Comparison of ENCODE assay signal across 28 cellular contexts in the genomic region with DNA sequence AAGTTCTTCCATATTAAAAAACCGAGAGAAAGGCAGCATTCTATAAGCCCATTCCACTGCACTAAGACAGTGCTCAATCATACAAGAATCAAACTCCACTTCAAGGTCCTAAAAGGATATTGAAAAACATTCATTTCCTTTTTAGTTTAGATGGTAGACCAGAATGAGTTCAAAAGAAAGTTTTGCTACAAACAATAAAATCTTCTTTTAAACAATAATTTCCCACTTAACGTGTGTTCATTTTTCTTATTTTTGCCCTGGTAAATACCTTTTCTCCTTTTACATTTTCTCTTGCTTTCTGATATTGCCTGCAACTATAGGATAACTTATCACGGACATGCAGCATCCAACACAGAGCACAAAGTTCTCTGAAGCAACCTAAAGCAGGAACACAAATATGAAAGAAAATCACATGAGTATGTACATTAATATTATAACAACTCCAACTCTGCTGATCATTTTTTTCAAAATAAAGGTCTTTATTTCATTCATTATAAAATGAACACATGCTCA.
"Had no signal": no experiment of that assay in that cellular context is flagged by ENCODE, and none has a peak within 500 bp of the region (broad histone marks: within the 10 kb centered on the region; RNA-seq: fewer than 3 reads in every experiment).

No MANE protein-coding gene starts in this region.

- H3K4me1 Mint-ChIP-seq: activated CD4-positive, alpha-beta T cell treated with anti-CD3 and anti-CD28 coated beads for 36 hours; activated CD4-positive, alpha-beta T cell treated with anti-CD3 and anti-CD28 coated beads, Interleukin-2, amount 10 ng/mL, durations not matched to agents 24 days and 14 days; activated naive CD8-positive, alpha-beta T cell treated with anti-CD3 and anti-CD28 coated beads, Interleukin-2, amount 10 ng/mL, durations not matched to agents 7 days and 5 days; brain; central memory CD8-positive, alpha-beta T cell had no signal

- H3K4me3 Mint-ChIP-seq: activated CD4-positive, alpha-beta memory T cell treated with anti-CD3 and anti-CD28 coated beads for 36 hours; activated CD4-positive, alpha-beta T cell treated with anti-CD3 and anti-CD28 coated beads for 36 hours; activated CD4-positive, alpha-beta T cell treated with anti-CD3 and anti-CD28 coated beads, Interleukin-2, amount 10 ng/mL, durations not matched to agents 24 days and 14 days; activated CD8-positive, alpha-beta memory T cell treated with anti-CD3 and anti-CD28 coated beads, Interleukin-2, amount 10 ng/mL, durations not matched to agents 7 days and 5 days; activated CD8-positive, alpha-beta T cell treated with anti-CD3 and anti-CD28 coated beads, Interleukin-2, amount 10 ng/mL, durations not matched to agents 7 days and 5 days; activated naive CD4-positive, alpha-beta T cell treated with anti-CD3 and anti-CD28 coated beads for 36 hours; activated naive CD8-positive, alpha-beta T cell treated with anti-CD3 and anti-CD28 coated beads, Interleukin-2, amount 10 ng/mL, durations not matched to agents 7 days and 5 days; activated T-helper 1 cell treated with anti-CD3 and anti-CD28 coated beads, Interleukin-12 subunit alpha, Interleukin-12 subunit beta, Interleukin-2, Interleukin-4 antibody, amounts not matched to agents 30 ng/mL and 10 ng/mL and 1 ng/mL, durations not matched to agents 14 hours and 24 hours and 36 hours; brain; central memory CD8-positive, alpha-beta T cell; effector memory CD8-positive, alpha-beta T cell had no signal

- DNase-seq: activated CD4-positive, alpha-beta memory T cell treated with anti-CD3 and anti-CD28 coated beads for 36 hours; activated CD4-positive, alpha-beta T cell treated with anti-CD3 and anti-CD28 coated beads for 36 hours; activated CD4-positive, alpha-beta T cell treated with anti-CD3 and anti-CD28 coated beads, Interleukin-2, amount 10 ng/mL, durations not matched to agents 24 days and 14 days; activated CD4-positive, CD25-positive, alpha-beta regulatory T cell; activated CD4-positive, CD25-positive, alpha-beta regulatory T cell treated with anti-CD3 and anti-CD28 coated beads, Interleukin-2, amount 50 U/mL, for 72 hours; activated CD8-positive, alpha-beta memory T cell treated with anti-CD3 and anti-CD28 coated beads, Interleukin-2, amount 10 ng/mL, durations not matched to agents 7 days and 5 days; activated CD8-positive, alpha-beta memory T cell treated with anti-CD3 and anti-CD28 coated beads, Interleukin-2, amount 50 U/mL, for 4 hours; activated CD8-positive, alpha-beta T cell treated with anti-CD3 and anti-CD28 coated beads, Interleukin-2, amount 10 ng/mL, durations not matched to agents 7 days and 5 days; activated effector memory CD4-positive, alpha-beta T cell treated with anti-CD3 and anti-CD28 coated beads, Interleukin-2, amount 50 U/mL, for 16 hours; activated naive CD4-positive, alpha-beta T cell treated with anti-CD3 and anti-CD28 coated beads for 36 hours; activated naive CD8-positive, alpha-beta T cell treated with anti-CD3 and anti-CD28 coated beads, Interleukin-2, amount 10 ng/mL, durations not matched to agents 7 days and 5 days; activated T-cell treated with anti-CD3 and anti-CD28 coated beads, Interleukin-2, amount 50 U/mL, for 1 hour; activated T-cell treated with anti-CD3 and anti-CD28 coated beads, Interleukin-2, amount 50 U/mL, for 48 hours; cortex of kidney; dermis blood vessel endothelial cell; effector CD4-positive, alpha-beta T cell; effector memory CD8-positive, alpha-beta T cell; esophagus squamous epithelium; foreskin melanocyte; heart right ventricle; T-helper 2 cell had no signal

- H3K27me3 ChIP-seq: ascending aorta, esophagus squamous epithelium, gastroesophageal sphincter, heart right ventricle had no signal

- H3K4me1 ChIP-seq: ascending aorta, esophagus squamous epithelium, gastroesophageal sphincter, heart right ventricle had no signal

- ATAC-seq: activated CD4-positive, alpha-beta T cell treated with anti-CD3 and anti-CD28 coated beads for 36 hours; activated CD8-positive, alpha-beta memory T cell treated with anti-CD3 and anti-CD28 coated beads, Interleukin-2, amount 10 ng/mL, durations not matched to agents 7 days and 5 days; activated CD8-positive, alpha-beta T cell treated with anti-CD3 and anti-CD28 coated beads, Interleukin-2, amount 10 ng/mL, durations not matched to agents 7 days and 5 days; activated naive CD4-positive, alpha-beta T cell treated with anti-CD3 and anti-CD28 coated beads, Interleukin-2, amount 50 U/mL, for 72 hours; effector memory CD8-positive, alpha-beta T cell; gastroesophageal sphincter; heart right ventricle had no signal

- H3K4me3 ChIP-seq: ascending aorta, esophagus squamous epithelium, gastroesophageal sphincter, heart right ventricle had no signal

- H3K27ac Mint-ChIP-seq: activated CD4-positive, alpha-beta memory T cell treated with anti-CD3 and anti-CD28 coated beads for 36 hours; activated CD4-positive, alpha-beta T cell treated with anti-CD3 and anti-CD28 coated beads for 36 hours; activated CD4-positive, alpha-beta T cell treated with anti-CD3 and anti-CD28 coated beads, Interleukin-2, amount 10 ng/mL, durations not matched to agents 24 days and 14 days; activated CD8-positive, alpha-beta memory T cell treated with anti-CD3 and anti-CD28 coated beads, Interleukin-2, amount 10 ng/mL, durations not matched to agents 7 days and 5 days; activated CD8-positive, alpha-beta T cell treated with anti-CD3 and anti-CD28 coated beads, Interleukin-2, amount 10 ng/mL, durations not matched to agents 7 days and 5 days; activated naive CD4-positive, alpha-beta T cell treated with anti-CD3 and anti-CD28 coated beads for 36 hours; activated naive CD4-positive, alpha-beta T cell treated with anti-CD3 and anti-CD28 coated beads, Interleukin-2, amount 50 U/mL, for 72 hours; activated naive CD8-positive, alpha-beta T cell treated with anti-CD3 and anti-CD28 coated beads, Interleukin-2, amount 10 ng/mL, durations not matched to agents 7 days and 5 days; activated T-helper 1 cell treated with anti-CD3 and anti-CD28 coated beads, Interleukin-12 subunit alpha, Interleukin-12 subunit beta, Interleukin-2, Interleukin-4 antibody, amounts not matched to agents 30 ng/mL and 10 ng/mL and 1 ng/mL, durations not matched to agents 14 hours and 24 hours and 36 hours; activated T-helper 2 cell treated with anti-CD3 and anti-CD28 coated beads, Interferon-gamma antibody, Interleukin-2, Interleukin-4, amounts not matched to agents 10 μg/mL and 5 μg/mL and 100 μg/mL, durations not matched to agents 14 hours and 24 hours and 36 hours; brain; effector memory CD8-positive, alpha-beta T cell had no signal

- H3K27me3 Mint-ChIP-seq: activated CD4-positive, alpha-beta memory T cell treated with anti-CD3 and anti-CD28 coated beads for 36 hours; activated CD4-positive, alpha-beta T cell treated with anti-CD3 and anti-CD28 coated beads for 36 hours; activated CD4-positive, alpha-beta T cell treated with anti-CD3 and anti-CD28 coated beads, Interleukin-2, amount 10 ng/mL, durations not matched to agents 24 days and 14 days; activated CD8-positive, alpha-beta memory T cell treated with anti-CD3 and anti-CD28 coated beads, Interleukin-2, amount 10 ng/mL, durations not matched to agents 7 days and 5 days; activated naive CD8-positive, alpha-beta T cell treated with anti-CD3 and anti-CD28 coated beads, Interleukin-2, amount 10 ng/mL, durations not matched to agents 7 days and 5 days; brain; central memory CD8-positive, alpha-beta T cell; effector memory CD8-positive, alpha-beta T cell had no signal

- H3K27ac ChIP-seq: ascending aorta, esophagus squamous epithelium, gastroesophageal sphincter, heart right ventricle had no signal

- H3K9me3 ChIP-seq: ascending aorta, esophagus squamous epithelium, gastroesophageal sphincter, heart right ventricle had no signal

- H3K9me3 Mint-ChIP-seq: activated CD4-positive, alpha-beta memory T cell treated with anti-CD3 and anti-CD28 coated beads for 36 hours; activated CD4-positive, alpha-beta T cell treated with anti-CD3 and anti-CD28 coated beads, Interleukin-2, amount 10 ng/mL, durations not matched to agents 24 days and 14 days; activated naive CD4-positive, alpha-beta T cell treated with anti-CD3 and anti-CD28 coated beads for 36 hours; activated naive CD4-positive, alpha-beta T cell treated with anti-CD3 and anti-CD28 coated beads, Interleukin-2, amount 50 U/mL, for 72 hours; activated naive CD8-positive, alpha-beta T cell treated with anti-CD3 and anti-CD28 coated beads, Interleukin-2, amount 10 ng/mL, durations not matched to agents 7 days and 5 days; activated T-helper 1 cell treated with anti-CD3 and anti-CD28 coated beads, Interleukin-12 subunit alpha, Interleukin-12 subunit beta, Interleukin-2, Interleukin-4 antibody, amounts not matched to agents 30 ng/mL and 10 ng/mL and 1 ng/mL, durations not matched to agents 14 hours and 24 hours and 36 hours; activated T-helper 2 cell treated with anti-CD3 and anti-CD28 coated beads, Interferon-gamma antibody, Interleukin-2, Interleukin-4, amounts not matched to agents 10 μg/mL and 5 μg/mL and 100 μg/mL, durations not matched to agents 14 hours and 24 hours and 36 hours; brain; central memory CD8-positive, alpha-beta T cell; effector memory CD8-positive, alpha-beta T cell had no signal
